1 cellular context compared by ENCODE assay signal in genomic region chr4:38160487-38161207, GRCh38.
TF ChIP-seq lines count a peak whose summit lies in the region.

No MANE protein-coding gene starts in this region.

TF ChIP-seq in GM12878, 131 proteins besides CTCF, POLR2A, EP300 and RAD21 (continued from another document and continues in another):
- TF ChIP-seq ZBED1 (IDR thresholded peaks at IDR 0.05; ENCODE audit: borderline replicate concordance) (no peak; the same call in 1 of the 2 replicates), ZSCAN29 (IDR thresholded peaks at IDR 0.05) (no peak), ETV6 (conservative IDR thresholded peaks at IDR 0.05 in 1 of 2, IDR thresholded peaks at IDR 0.05 in 1 of 2; ENCODE audit: borderline replicate concordance in 1 of 2, low read depth in 1 of 2) (peak in 1 of 2 experiments; percentile 85; a peak in 2 of 4 replicates), ZBTB4 (CRISPR knock-in tag; IDR thresholded peaks at IDR 0.05) (no peak), NBN (IDR thresholded peaks at IDR 0.05) (peak; percentile 77), ATF3 (IDR thresholded peaks at IDR 0.05; ENCODE audit: borderline replicate concordance, extremely low read depth, low read depth, low read length) (peak; percentile 38; the same call in 1 of the 2 replicates), SKIL (IDR thresholded peaks at IDR 0.05; ENCODE audit: low read depth, poor library complexity, severe bottlenecking) (peak; percentile 76), BCL11A (IDR thresholded peaks at IDR 0.05; ENCODE audit: low read depth, low read length) (peak; percentile 96), SUPT20H (IDR thresholded peaks at IDR 0.05; ENCODE audit: borderline replicate concordance, control insufficient read depth, low read depth, low read length) (no peak), PAX5 (IDR thresholded peaks at IDR 0.05; ENCODE audit: borderline replicate concordance, low read depth, low read length) (peak; percentile 60; the same call in 1 of the 2 replicates), IKZF2 (IDR thresholded peaks at IDR 0.05) (peak; percentile 98), TARDBP (IDR thresholded peaks at IDR 0.05; ENCODE audit: borderline replicate concordance) (no peak), ESRRA (IDR thresholded peaks at IDR 0.05; ENCODE audit: low read length) (no peak), MEF2A (IDR thresholded peaks at IDR 0.05; ENCODE audit: insufficient read depth, low read depth, low read length) (peak; percentile 79), NR2F1 (conservative IDR thresholded peaks at IDR 0.05) (peak; percentile 78; the same call in 1 of the 2 replicates), STAT1 (conservative IDR thresholded peaks at IDR 0.05) (no peak), CREB1 (IDR thresholded peaks at IDR 0.05; ENCODE audit: low read depth) (peak; percentile 65), EZH2 (IDR thresholded peaks at IDR 0.05; ENCODE audit: borderline replicate concordance, control insufficient read depth, low read depth, low read length) (no peak), NR2C2 (IDR thresholded peaks at IDR 0.05; ENCODE audit: borderline replicate concordance, control insufficient read depth, insufficient read length, low read depth) (no peak), ASH2L (IDR thresholded peaks at IDR 0.05; ENCODE audit: borderline replicate concordance, low read depth) (no peak), POLR2AphosphoS5 (IDR thresholded peaks at IDR 0.05; ENCODE audit: low read length) (0 out of 2 replicates have a peak, but pooled peaks have one; percentile 23), TAF1 (IDR thresholded peaks at IDR 0.05; ENCODE audit: borderline replicate concordance, low read depth, low read length) (no peak), RBBP5 (conservative IDR thresholded peaks at IDR 0.05) (no peak), TCF7 (IDR thresholded peaks at IDR 0.05; ENCODE audit: borderline replicate concordance) (peak; percentile 71; the same call in 1 of the 2 replicates), NRF1 (conservative IDR thresholded peaks at IDR 0.05; ENCODE audit: low read depth, low read length) (no peak), TCF12 (IDR thresholded peaks at IDR 0.05; ENCODE audit: low read depth, low read length) (peak; percentile 64; the same call in 1 of the 2 replicates), KDM1A (IDR thresholded peaks at IDR 0.05; ENCODE audit: borderline replicate concordance) (no peak), MYB (IDR thresholded peaks at IDR 0.05; ENCODE audit: borderline replicate concordance, low read depth, low read length) (no peak), CREM (IDR thresholded peaks at IDR 0.05; ENCODE audit: low read depth) (peak; percentile 88), SUZ12 (IDR thresholded peaks at IDR 0.05; ENCODE audit: unreplicated experiment) (no peak), CHD1 (IDR thresholded peaks at IDR 0.05; ENCODE audit: low read depth, low read length) (no peak), BACH1 (IDR thresholded peaks at IDR 0.05; ENCODE audit: borderline replicate concordance) (peak; percentile 80), SIN3A (IDR thresholded peaks at IDR 0.05; ENCODE audit: low read depth, low read length) (no peak), NFYA (IDR thresholded peaks at IDR 0.05; ENCODE audit: borderline replicate concordance, low read depth, low read length) (no peak), HDGF (IDR thresholded peaks at IDR 0.05) (no peak), CEBPZ (IDR thresholded peaks at IDR 0.05; ENCODE audit: low read depth, low read length) (no peak), HSF1 (IDR thresholded peaks at IDR 0.05; ENCODE audit: low read depth, low read length) (no peak), NFIC (IDR thresholded peaks at IDR 0.05; ENCODE audit: low read depth, low read length) (peak; percentile 78), YY1 (IDR thresholded peaks at IDR 0.05; ENCODE audit: low read depth, low read length) (peak; percentile 38; the same call in 1 of the 2 replicates), HDAC2 (IDR thresholded peaks at IDR 0.05) (no peak), ZNF217 (IDR thresholded peaks at IDR 0.05) (peak; percentile 38; the same call in 1 of the 2 replicates), RCOR1 (conservative IDR thresholded peaks at IDR 0.05; ENCODE audit: low read depth, low read length) (0 out of 2 replicates have a peak, but pooled peaks have one; percentile 50), SRF (IDR thresholded peaks at IDR 0.05; ENCODE audit: low read depth in 2 of 2, low read length in 2 of 2) (peak in 1 of 2 experiments; percentile 60; a peak in 1 of 4 replicates), MTA2 (IDR thresholded peaks at IDR 0.05; ENCODE audit: low read depth) (peak; percentile 95), SP1 (IDR thresholded peaks at IDR 0.05; ENCODE audit: low read depth, low read length) (peak; percentile 36), MEF2B (IDR thresholded peaks at IDR 0.05; ENCODE audit: partially characterized antibody, poor library complexity, severe bottlenecking) (peak; percentile 68)
- TF ChIP-seq, protein P1, sequence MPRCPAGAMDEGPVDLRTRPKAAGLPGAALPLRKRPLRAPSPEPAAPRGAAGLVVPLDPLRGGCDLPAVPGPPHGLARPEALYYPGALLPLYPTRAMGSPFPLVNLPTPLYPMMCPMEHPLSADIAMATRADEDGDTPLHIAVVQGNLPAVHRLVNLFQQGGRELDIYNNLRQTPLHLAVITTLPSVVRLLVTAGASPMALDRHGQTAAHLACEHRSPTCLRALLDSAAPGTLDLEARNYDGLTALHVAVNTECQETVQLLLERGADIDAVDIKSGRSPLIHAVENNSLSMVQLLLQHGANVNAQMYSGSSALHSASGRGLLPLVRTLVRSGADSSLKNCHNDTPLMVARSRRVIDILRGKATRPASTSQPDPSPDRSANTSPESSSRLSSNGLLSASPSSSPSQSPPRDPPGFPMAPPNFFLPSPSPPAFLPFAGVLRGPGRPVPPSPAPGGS (IDR thresholded peaks at IDR 0.05; ENCODE audit: borderline replicate concordance, insufficient read depth, low read depth, low read length, poor library complexity, severe bottlenecking): peak; percentile 76
- TF ChIP-seq, protein P2, sequence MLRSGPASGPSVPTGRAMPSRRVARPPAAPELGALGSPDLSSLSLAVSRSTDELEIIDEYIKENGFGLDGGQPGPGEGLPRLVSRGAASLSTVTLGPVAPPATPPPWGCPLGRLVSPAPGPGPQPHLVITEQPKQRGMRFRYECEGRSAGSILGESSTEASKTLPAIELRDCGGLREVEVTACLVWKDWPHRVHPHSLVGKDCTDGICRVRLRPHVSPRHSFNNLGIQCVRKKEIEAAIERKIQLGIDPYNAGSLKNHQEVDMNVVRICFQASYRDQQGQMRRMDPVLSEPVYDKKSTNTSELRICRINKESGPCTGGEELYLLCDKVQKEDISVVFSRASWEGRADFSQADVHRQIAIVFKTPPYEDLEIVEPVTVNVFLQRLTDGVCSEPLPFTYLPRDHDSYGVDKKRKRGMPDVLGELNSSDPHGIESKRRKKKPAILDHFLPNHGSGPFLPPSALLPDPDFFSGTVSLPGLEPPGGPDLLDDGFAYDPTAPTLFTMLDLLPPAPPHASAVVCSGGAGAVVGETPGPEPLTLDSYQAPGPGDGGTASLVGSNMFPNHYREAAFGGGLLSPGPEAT (IDR thresholded peaks at IDR 0.05; ENCODE audit: low read depth): peak; percentile 89
- TF ChIP-seq, protein P3, sequence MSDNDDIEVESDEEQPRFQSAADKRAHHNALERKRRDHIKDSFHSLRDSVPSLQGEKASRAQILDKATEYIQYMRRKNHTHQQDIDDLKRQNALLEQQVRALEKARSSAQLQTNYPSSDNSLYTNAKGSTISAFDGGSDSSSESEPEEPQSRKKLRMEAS (IDR thresholded peaks at IDR 0.05; ENCODE audit: low read depth, low read length): no peak
